15 cellular contexts compared by ENCODE assay signal in genomic region chr9:89441655-89441970, GRCh38. TPM values are rescaled to one million over a fixed set of nuclear protein-coding genes. Genes with fewer than 3 reads are reported as not detected.
DNase-seq lines count a peak whose midpoint lies in the region; ATAC-seq, FAIRE-seq and TF ChIP-seq lines count a peak whose summit lies in the region.
"Had no signal": no experiment of that assay in that cellular context is flagged by ENCODE, and none has a peak within 500 bp of the region (broad histone marks: within the 10 kb centered on the region; RNA-seq: fewer than 3 reads in every experiment).

No MANE protein-coding gene starts in this region.

- no peaks in the 10 kb centered on the region for H3K9me3 Mint-ChIP-seq in activated naive CD4-positive, alpha-beta T cell treated with anti-CD3 and anti-CD28 coated beads, Interleukin-2, amount 50 U/mL, for 24 hours
- no peaks in the 10 kb centered on the region for H3K9me3 Mint-ChIP-seq in activated T-helper 2 cell treated with anti-CD3 and anti-CD28 coated beads, Interferon-gamma antibody, Interleukin-2, Interleukin-4, amounts not matched to agents 10 μg/mL and 5 μg/mL and 100 μg/mL, durations not matched to agents 14 hours and 24 hours and 36 hours
- H3K9me3 Mint-ChIP-seq: neural crest cell had no signal

- WGBS in upper lobe of left lung, 2 donors = 54 to 66% methylated on average over 3 of the region's 3 CpGs
- 68 to 85% methylated on average over 3 of the region's 3 CpGs for WGBS in pancreas, 2 donors

- FAIRE-seq in pancreas (lab: Jason Lieb, UNC) = no peak

- peak overlapping the region; percentile 70 for H3K27ac Mint-ChIP-seq in activated naive CD4-positive, alpha-beta T cell treated with anti-CD3 and anti-CD28 coated beads, Interleukin-2, amount 50 U/mL, for 24 hours
- H3K27ac Mint-ChIP-seq in activated T-helper 2 cell treated with anti-CD3 and anti-CD28 coated beads, Interferon-gamma antibody, Interleukin-2, Interleukin-4, amounts not matched to agents 10 μg/mL and 5 μg/mL and 100 μg/mL, durations not matched to agents 14 hours and 24 hours and 36 hours = peak overlapping the region; percentile 93

- TF ChIP-seq POLR2A in upper lobe of left lung (IDR thresholded peaks at IDR 0.05) = no peak

- intact Hi-C loops in activated T-helper 2 cell treated with anti-CD3 and anti-CD28 coated beads, Interferon-gamma antibody, Interleukin-2, Interleukin-4, amounts not matched to agents 10 μg/mL and 5 μg/mL and 100 μg/mL, durations not matched to agents 14 hours and 24 hours and 36 hours (cut with micrococcal nuclease) = no loop called here
- intact Hi-C loops in pancreas (cut with DNase I) = no loop called here

- H3K4me1 ChIP-seq in mucosa of rectum (ENCODE audit: control insufficient read depth in 2 of 2, insufficient read depth in 2 of 2, low read length in 2 of 2) (peaks cover 40 to 53% of the 10 kb centered on the region in 2 donors), upper lobe of left lung (peaks cover 16 to 58% (median 52%) of the 10 kb centered on the region in 4 donors), pancreas (no peaks in the 10 kb centered on the region)

- peaks cover 14% of the 10 kb centered on the region for H3K36me3 Mint-ChIP-seq in activated naive CD4-positive, alpha-beta T cell treated with anti-CD3 and anti-CD28 coated beads, Interleukin-2, amount 50 U/mL, for 24 hours
- H3K36me3 Mint-ChIP-seq in activated T-helper 2 cell treated with anti-CD3 and anti-CD28 coated beads, Interferon-gamma antibody, Interleukin-2, Interleukin-4, amounts not matched to agents 10 μg/mL and 5 μg/mL and 100 μg/mL, durations not matched to agents 14 hours and 24 hours and 36 hours (ENCODE audit: low read depth) = peaks cover 71% of the 10 kb centered on the region

- TF ChIP-seq EP300 in upper lobe of left lung (IDR thresholded peaks at IDR 0.05) = no peak

- no peak for TF ChIP-seq CTCF in upper lobe of left lung (IDR thresholded peaks at IDR 0.05)
- no peak for TF ChIP-seq CTCF in pancreas (IDR thresholded peaks at IDR 0.05)

- peaks cover 89% of the 10 kb centered on the region for H3K4me1 Mint-ChIP-seq in activated naive CD4-positive, alpha-beta T cell treated with anti-CD3 and anti-CD28 coated beads, Interleukin-2, amount 50 U/mL, for 24 hours
- H3K4me1 Mint-ChIP-seq in activated T-helper 2 cell treated with anti-CD3 and anti-CD28 coated beads, Interferon-gamma antibody, Interleukin-2, Interleukin-4, amounts not matched to agents 10 μg/mL and 5 μg/mL and 100 μg/mL, durations not matched to agents 14 hours and 24 hours and 36 hours (ENCODE audit: low read depth) = peaks cover 84% of the 10 kb centered on the region

- H3K9me3 ChIP-seq in mucosa of rectum (ENCODE audit: control insufficient read depth in 2 of 2, low read length in 2 of 2) (no peaks in the 10 kb centered on the region), upper lobe of left lung (no peaks in the 10 kb centered on the region), pancreas (no peaks in the 10 kb centered on the region)

- no peak for DNase-seq in activated naive CD4-positive, alpha-beta T cell treated with anti-CD3 and anti-CD28 coated beads, Interleukin-2, amount 50 U/mL, for 16 hours
- DNase-seq in activated T-helper 2 cell treated with anti-CD3 and anti-CD28 coated beads, Interferon-gamma antibody, Interleukin-2, Interleukin-4, amounts not matched to agents 10 μg/mL and 5 μg/mL and 100 μg/mL, durations not matched to agents 14 hours and 24 hours and 36 hours (ENCODE audit: low spot score) = no peak
- DNase-seq in upper lobe of left lung = no peak
- no peak for DNase-seq in SK-N-DZ (ENCODE audit: low spot score)
- DNase-seq in LoVo (ENCODE audit: low spot score) = no peak
- DNase-seq in pancreas = no peak
- DNase-seq: activated CD8-positive, alpha-beta memory T cell treated with anti-CD3 and anti-CD28 coated beads, Interleukin-2, amount 50 U/mL, for 4 hours; aorta; DMS79; NCI-H1930; NCI-H774 had no signal

- no peaks in the 10 kb centered on the region for H3K36me3 ChIP-seq in mucosa of rectum (ENCODE audit: control insufficient read depth in 2 of 2, insufficient read depth in 2 of 2, low read length in 2 of 2)
- no peaks in the 10 kb centered on the region for H3K36me3 ChIP-seq in upper lobe of left lung
- H3K36me3 ChIP-seq in pancreas = no peaks in the 10 kb centered on the region

- H3K27ac ChIP-seq in mucosa of rectum (ENCODE audit: low read depth in 2 of 2, low read length in 2 of 2) (peak overlapping the region; percentile 1 to 56), upper lobe of left lung (peak overlapping the region in 3 of 4 donors; percentile 77 to 86 (median 77)), pancreas (no peak overlapping the region)

- no peak overlapping the region for H3K4me3 Mint-ChIP-seq in activated naive CD4-positive, alpha-beta T cell treated with anti-CD3 and anti-CD28 coated beads, Interleukin-2, amount 50 U/mL, for 24 hours
- H3K4me3 Mint-ChIP-seq in activated T-helper 2 cell treated with anti-CD3 and anti-CD28 coated beads, Interferon-gamma antibody, Interleukin-2, Interleukin-4, amounts not matched to agents 10 μg/mL and 5 μg/mL and 100 μg/mL, durations not matched to agents 14 hours and 24 hours and 36 hours (ENCODE audit: low read depth) = no peak overlapping the region
- H3K4me3 Mint-ChIP-seq: neural crest cell had no signal

- H3K4me3 ChIP-seq in mucosa of rectum (ENCODE audit: low read length in 2 of 2) = no peak overlapping the region
- no peak overlapping the region for H3K4me3 ChIP-seq in upper lobe of left lung
- H3K4me3 ChIP-seq in pancreas = no peak overlapping the region
- H3K4me3 ChIP-seq: lung had no signal

- ATAC-seq in upper lobe of left lung (ENCODE audit: low FRiP score in 2 of 2) (no peak), pancreas (no peak)

- H3K27me3 ChIP-seq in mucosa of rectum (ENCODE audit: control insufficient read depth in 2 of 2, insufficient read depth in 2 of 2, low read length in 2 of 2) (no peaks in the 10 kb centered on the region), upper lobe of left lung (no peaks in the 10 kb centered on the region), pancreas (no peaks in the 10 kb centered on the region)

- no peaks in the 10 kb centered on the region for H3K27me3 Mint-ChIP-seq in activated naive CD4-positive, alpha-beta T cell treated with anti-CD3 and anti-CD28 coated beads, Interleukin-2, amount 50 U/mL, for 24 hours
- H3K27me3 Mint-ChIP-seq in activated T-helper 2 cell treated with anti-CD3 and anti-CD28 coated beads, Interferon-gamma antibody, Interleukin-2, Interleukin-4, amounts not matched to agents 10 μg/mL and 5 μg/mL and 100 μg/mL, durations not matched to agents 14 hours and 24 hours and 36 hours (ENCODE audit: low read depth) = no peaks in the 10 kb centered on the region

- H3K9ac ChIP-seq in mucosa of rectum (ENCODE audit: low read depth in 1 of 2, low read length in 2 of 2) = no peak overlapping the region

RNA-seq across cellular contexts. Expression of gene SEMA4D, which starts 56.3 kb away (rescaled TPM):
- 317 and 330 TPM in 2 replicates for total RNA-seq in activated T-helper 2 cell treated with anti-CD3 and anti-CD28 coated beads, Interferon-gamma antibody, Interleukin-2, Interleukin-4, amounts not matched to agents 10 μg/mL and 5 μg/mL and 100 μg/mL, durations not matched to agents 14 hours and 24 hours and 36 hours
- total RNA-seq in upper lobe of left lung (10 to 100 TPM; 24.6 to 61.3 (median 41.8) TPM), pancreas (10 to 100 TPM in 5 of 6 donors, 1 to 10 TPM in 1; 7.1 to 29.7 (median 13.0) TPM)
- polyA plus RNA-seq in SK-N-DZ (2014; cell fraction: cytosol; rRNA removed) = 15.0 and 18.2 TPM in 2 replicates
- 27.2 and 58.4 TPM in 2 replicates for polyA plus RNA-seq in SK-N-DZ (2014; cell fraction: nucleus; rRNA removed)
- 10 to 100 TPM in 1 of 2 donors, 1 to 10 TPM in 1; 7.8 to 10.4 TPM for polyA plus RNA-seq in pancreas

Comparison
In these comparisons a context has a peak if more than half of its experiments do, and no peak if none do; other contexts are left out.
1. H3K27ac ChIP-seq: peak in mucosa of rectum (2 of 2) and upper lobe of left lung (3 of 4); none in pancreas (0 of 4).